ENCODE assay signal across 11 cellular contexts in genomic region chr7:32536585-32536984, GRCh38. TPM values are rescaled to one million over a fixed set of nuclear protein-coding genes. Genes with fewer than 3 reads are reported as not detected.
DNase-seq lines count a peak whose midpoint lies in the region; ATAC-seq and TF ChIP-seq lines count a peak whose summit lies in the region.
"Had no signal": no experiment of that assay in that cellular context is flagged by ENCODE, and none has a peak within 500 bp of the region (broad histone marks: within the 10 kb centered on the region; RNA-seq: fewer than 3 reads in every experiment).

No MANE protein-coding gene starts in this region.

- in situ Hi-C loops in brain microvascular endothelial cell (cut with HindIII; ENCODE audit: low pct_ligation_motif_present, low sequenced_read_pairs), result no loop called here

- TF ChIP-seq CTCF in brain microvascular endothelial cell (IDR thresholded peaks at IDR 0.05; ENCODE audit: low read depth, low read length, missing control alignments) (no peak), lung (IDR thresholded peaks at IDR 0.05; ENCODE audit: control extremely low read depth, extremely low read depth) (no peak), BE2C (IDR thresholded peaks at IDR 0.05; ENCODE audit: low read depth, low read length) (no peak)

- H3K9me3 ChIP-seq in lung (ENCODE audit: control insufficient read depth in 2 of 2, insufficient read depth in 1 of 2, low read length in 1 of 2), result no peaks in the 10 kb centered on the region
- no peaks in the 10 kb centered on the region for H3K9me3 ChIP-seq in BE2C

- peaks cover 6 to 14% of the 10 kb centered on the region in 2 donors for H3K4me1 ChIP-seq in lung (ENCODE audit: control insufficient read depth in 2 of 2, insufficient read depth in 2 of 2, low read length in 2 of 2)
- no peaks in the 10 kb centered on the region for H3K4me1 ChIP-seq in BE2C

- H3K27me3 ChIP-seq in brain microvascular endothelial cell (replicated peaks), result no peaks in the 10 kb centered on the region
- no peaks in the 10 kb centered on the region for H3K27me3 ChIP-seq in lung (ENCODE audit: control insufficient read depth, insufficient read depth)
- H3K27me3 ChIP-seq in BE2C, result no peaks in the 10 kb centered on the region

- H3K4me3 ChIP-seq in brain microvascular endothelial cell (ENCODE audit: low read depth, low read length) (no peak overlapping the region), lung (no peak overlapping the region), BE2C (ENCODE audit: low read depth, low read length) (no peak overlapping the region)

- ATAC-seq in lung (ENCODE audit: insufficient read depth, low FRiP score) (peak; percentile 20), GM21717 (IDR thresholded peaks at IDR 0.05; ENCODE audit: unreplicated experiment) (no peak)
- ATAC-seq: T-cell had no signal

- DNase-seq in AG20443 (ENCODE audit: low spot score) (peak; percentile 44), HS-5 (ENCODE audit: low read depth) (peak; percentile 34), brain microvascular endothelial cell (peak; percentile 49), lung (ENCODE audit: low spot score) (no peak), NCI-H748 (lab: John Stamatoyannopoulos, UW; ENCODE audit: unreplicated experiment) (no peak), SW 1271 (lab: John Stamatoyannopoulos, UW) (no peak), BE2C (no peak)
- DNase-seq: CD8-positive, alpha-beta memory T cell; NCI-H524 treated with DMSO at 0.1 percent for 48 hours; T-cell had no signal

- 19 to 31% methylated on average over 1 of the region's 1 CpG for WGBS in lung, 2 donors

- H3K27ac ChIP-seq in brain microvascular endothelial cell (no peak overlapping the region), lung (ENCODE audit: low read depth in 1 of 2, low read length in 1 of 2) (no peak overlapping the region)

- H3K36me3 ChIP-seq in brain microvascular endothelial cell (replicated peaks), result no peaks in the 10 kb centered on the region
- peaks cover 0 to 2% of the 10 kb centered on the region in 2 donors for H3K36me3 ChIP-seq in lung (ENCODE audit: control insufficient read depth in 2 of 2, insufficient read depth in 2 of 2, low read length in 2 of 2)
- no peaks in the 10 kb centered on the region for H3K36me3 ChIP-seq in BE2C

RNA-seq across cellular contexts. Expression of gene AVL9, which starts 41.3 kb away (rescaled TPM):
- total RNA-seq in lung, result 10 to 100 TPM; 50.9 to 52.5 TPM
- 10 to 100 TPM in 1 of 2 donors, 1 to 10 TPM in 1; 9.7 to 19.6 TPM for polyA plus RNA-seq in lung
- polyA plus RNA-seq in BE2C (2012; ENCODE audit: insufficient read depth, insufficient read length, low read depth), result 12.4 TPM

RNA-seq across cellular contexts. Expression of gene LSM5, which starts 46.4 kb away (rescaled TPM):
- total RNA-seq in lung, result 10 to 100 TPM; 23.0 to 35.3 TPM
- polyA plus RNA-seq in lung, result 10 to 100 TPM; 40.2 to 98.5 TPM
- polyA plus RNA-seq in BE2C (2012; ENCODE audit: insufficient read depth, insufficient read length, low read depth), result 127 TPM

Comparison
In these comparisons a context has a peak if more than half of its experiments do, and no peak if none do; other contexts are left out.
1. DNase-seq: peak in AG20443 (single experiment), HS-5 (single experiment) and brain microvascular endothelial cell (single experiment); none in lung (single experiment), NCI-H748 (single experiment), SW 1271 (0 of 2) and BE2C (single experiment).